Comparison of ENCODE assay signal across 18 cellular contexts in genomic region chr3:44942202-44942921, GRCh38. TPM values are rescaled to one million over a fixed set of nuclear protein-coding genes. Genes with fewer than 3 reads are reported as not detected.
DNase-seq lines count a peak whose midpoint lies in the region; ATAC-seq, FAIRE-seq and TF ChIP-seq lines count a peak whose summit lies in the region.
"Had no signal": no experiment of that assay in that cellular context is flagged by ENCODE, and none has a peak within 500 bp of the region (broad histone marks: within the 10 kb centered on the region; RNA-seq: fewer than 3 reads in every experiment).

No MANE protein-coding gene starts in this region.

- H3K9ac ChIP-seq in PC-3 (ENCODE audit: low read length), result no peak overlapping the region
- H3K9ac ChIP-seq in endothelial cell of umbilical vein (replicated peaks; ENCODE audit: extremely low read depth, insufficient read depth, low read length), result no peak overlapping the region
- H3K9ac ChIP-seq: parathyroid adenoma had no signal

- CTCF ChIA-PET in PC-3 (lab: Charles Lee) (interaction anchor here (0.5 kb wide), 1 partner anchor 42 kb away, joined by 3 read pairs; no protein-coding TSS in a partner anchor), endothelial cell of umbilical vein (lab: Charles Lee) (interaction anchor here (0.5 to 0.7 kb wide), 2 partner anchors 13 to 27 kb away, joined by 3 read pairs; no protein-coding TSS in a partner anchor)

- H3K4me1 ChIP-seq in PC-3 (ENCODE audit: insufficient read depth, low read length), result peaks cover 15% of the 10 kb centered on the region
- H3K4me1 ChIP-seq in endothelial cell of umbilical vein (ENCODE audit: control insufficient read depth, extremely low read depth, insufficient read depth, low read length), result no peaks in the 10 kb centered on the region
- H3K4me1 ChIP-seq in osteoblast (ENCODE audit: insufficient read depth, low read length), result peaks cover 13% of the 10 kb centered on the region
- H3K4me1 ChIP-seq: parathyroid adenoma had no signal

- ATAC-seq in PC-3 (peak; percentile 99), GM18519 (IDR thresholded peaks at IDR 0.05; ENCODE audit: low FRiP score, unreplicated experiment) (no peak)
- ATAC-seq: activated naive CD4-positive, alpha-beta T cell treated with anti-CD3 and anti-CD28 coated beads, Interleukin-2, amount 50 U/mL, for 72 hours had no signal

- H3K9me1 ChIP-seq in endothelial cell of umbilical vein (replicated peaks; ENCODE audit: control insufficient read depth, extremely low read depth, insufficient read depth, low read length), result no peaks in the 10 kb centered on the region

- TF ChIP-seq POLR2A in endothelial cell of umbilical vein (IDR thresholded peaks at IDR 0.05; ENCODE audit: low read depth, low read length), result no peak

- H3K27me3 ChIP-seq in PC-3 (ENCODE audit: low read length), result no peaks in the 10 kb centered on the region
- H3K27me3 ChIP-seq in endothelial cell of umbilical vein (ENCODE audit: control insufficient read depth in 2 of 2, insufficient read depth in 2 of 2, low read length in 2 of 2), result no peaks in the 10 kb centered on the region
- H3K27me3 ChIP-seq in osteoblast (ENCODE audit: insufficient read depth, low read length), result no peaks in the 10 kb centered on the region

- H4K20me1 ChIP-seq in PC-3 (ENCODE audit: low read length), result peaks cover 8% of the 10 kb centered on the region; the same call in 1 of the 2 replicates
- H4K20me1 ChIP-seq in endothelial cell of umbilical vein (replicated peaks; ENCODE audit: control insufficient read depth, extremely low read depth, insufficient read depth, low read length), result no peaks in the 10 kb centered on the region
- H4K20me1 ChIP-seq in osteoblast (ENCODE audit: insufficient read depth, low read length), result peaks cover 5% of the 10 kb centered on the region

- H3K36me3 ChIP-seq in PC-3 (ENCODE audit: low read depth, low read length) (peaks cover 29% of the 10 kb centered on the region), endothelial cell of umbilical vein (ENCODE audit: control insufficient read depth in 2 of 2, extremely low read depth in 1 of 2, insufficient read depth in 2 of 2, low read length in 2 of 2) (peaks cover 2 to 9% of the 10 kb centered on the region in 2 experiments), osteoblast (ENCODE audit: insufficient read depth, low read length) (peaks cover 19% of the 10 kb centered on the region)

- H3K9me3 ChIP-seq in PC-3 (ENCODE audit: low read length) (no peaks in the 10 kb centered on the region), endothelial cell of umbilical vein (replicated peaks; ENCODE audit: control insufficient read depth, insufficient read depth, low read length) (no peaks in the 10 kb centered on the region), osteoblast (ENCODE audit: low read depth, low read length) (no peaks in the 10 kb centered on the region)

- POLR2A ChIA-PET in PC-3 (lab: Charles Lee; ENCODE audit: unreplicated experiment), result interaction anchor here (1.3 kb wide), 1 partner anchor 29 kb away, joined by 4 read pairs; no protein-coding TSS in a partner anchor
- POLR2A ChIA-PET in endothelial cell of umbilical vein (lab: Charles Lee), result no interaction called here

- no peak for TF ChIP-seq CTCF in PC-3 (conservative IDR thresholded peaks at IDR 0.05; ENCODE audit: low read depth, low read length)
- no peak for TF ChIP-seq CTCF in endothelial cell of umbilical vein (IDR thresholded peaks at IDR 0.05; ENCODE audit: extremely low read depth in 1 of 2, insufficient read depth in 1 of 2, low read depth in 1 of 2, low read length in 2 of 2)
- TF ChIP-seq CTCF in osteoblast (IDR thresholded peaks at IDR 0.05; ENCODE audit: extremely low read depth, low read depth, low read length), result no peak
- TF ChIP-seq CTCF in D721Med (IDR thresholded peaks at IDR 0.05; ENCODE audit: insufficient read depth, missing control alignments), result no peak

- intact Hi-C loops in PC-3 (cut with micrococcal nuclease) (loop anchor here (5.0 kb wide), 1 partner anchor 35 kb away; the partner anchor contains the start of genes EXOSC7 and ZDHHC3), endothelial cell of umbilical vein (cut with micrococcal nuclease) (no loop called here)

- peak overlapping the region; percentile 34 for H3K4me2 ChIP-seq in PC-3 (ENCODE audit: low read length)
- H3K4me2 ChIP-seq in endothelial cell of umbilical vein (ENCODE audit: insufficient read depth, low read length), result no peak overlapping the region
- H3K4me2 ChIP-seq in osteoblast (ENCODE audit: insufficient read depth, low read length), result no peak overlapping the region

- peaks cover 15% of the 10 kb centered on the region for H3K79me2 ChIP-seq in PC-3 (ENCODE audit: low read length)
- no peaks in the 10 kb centered on the region for H3K79me2 ChIP-seq in endothelial cell of umbilical vein (ENCODE audit: control insufficient read depth, insufficient read depth, low read length)
- H3K79me2 ChIP-seq in osteoblast (ENCODE audit: insufficient read depth, low read length), result no peaks in the 10 kb centered on the region

- dilution Hi-C loops in endothelial cell of umbilical vein (cut with MboI; ENCODE audit: extremely low pct_ligation_motif_present, low sequenced_read_pairs), result no loop called here

- FAIRE-seq in endothelial cell of umbilical vein (lab: Jason Lieb, UNC) (no peak), D721Med (lab: Jason Lieb, UNC) (no peak)

- no peaks in the 10 kb centered on the region for H3K9me2 ChIP-seq in PC-3 (replicated peaks; ENCODE audit: low read length)

- H3F3A ChIP-seq in PC-3 (ENCODE audit: low read length, unreplicated experiment), result no peaks in the 10 kb centered on the region

- H3K4me3 ChIP-seq in PC-3 (ENCODE audit: low read length), result no peak overlapping the region
- H3K4me3 ChIP-seq in endothelial cell of umbilical vein (replicated peaks in 1 of 3; ENCODE audit: insufficient read depth in 1 of 3, low read depth in 1 of 3, low read length in 3 of 3), result no peak overlapping the region
- H3K4me3 ChIP-seq in osteoblast (ENCODE audit: insufficient read depth, low read length), result no peak overlapping the region

- no peak overlapping the region for H2AFZ ChIP-seq in PC-3 (ENCODE audit: low read length)
- H2AFZ ChIP-seq in endothelial cell of umbilical vein (ENCODE audit: low read depth, low read length), result no peak overlapping the region
- H2AFZ ChIP-seq in osteoblast (ENCODE audit: low read length), result no peak overlapping the region
- H2AFZ ChIP-seq: parathyroid adenoma had no signal

- DNase-seq in ELR (ENCODE audit: low read depth), result peak; percentile 84
- DNase-seq in PC-3, result peak; percentile 81
- no peak for DNase-seq in endothelial cell of umbilical vein (ENCODE audit: low read depth, low spot score)
- DNase-seq in osteoblast (ENCODE audit: insufficient read length, low spot score, missing footprints), result peak; percentile 78
- no peak for DNase-seq in stimulated activated CD4-positive, alpha-beta T cell treated with anti-CD3 and anti-CD28 coated beads, Interleukin-15, amount 100 ng/mL, for 24 hours
- no peak for DNase-seq in iPS-NIHi7 (ENCODE audit: extremely low spot score)
- DNase-seq in D721Med (ENCODE audit: insufficient read length, low spot score), result no peak
- DNase-seq: activated CD4-positive, alpha-beta T cell treated with anti-CD3 and anti-CD28 coated beads for 4 hours; CD4-positive, alpha-beta memory T cell; hippocampal formation; MM.1S; NCI-H2029 treated with DMSO at 0.1 percent for 48 hours; NCI-H748 treated with DMSO at 0.1 percent for 48 hours; SHP77; stimulated activated CD4-positive, alpha-beta T cell treated with anti-CD3 and anti-CD28 coated beads, Interleukin-12 subunit alpha, Interleukin-12 subunit beta, amount 100 ng/mL, for 4 hours had no signal

- BruUV-seq in PC-3 (replicated peaks; lab: Mats Ljungman, UMichigan) (no TSS peak), endothelial cell of umbilical vein (replicated peaks; lab: Mats Ljungman, UMichigan) (no TSS peak)

- peak overlapping the region; percentile 44 for H3K27ac ChIP-seq in PC-3 (ENCODE audit: low read length)
- H3K27ac ChIP-seq in endothelial cell of umbilical vein (ENCODE audit: insufficient read depth, low read depth, low read length), result no peak overlapping the region
- peak overlapping the region; percentile 29 for H3K27ac ChIP-seq in osteoblast (ENCODE audit: low read depth, low read length)
- H3K27ac ChIP-seq: parathyroid adenoma had no signal

TF ChIP-seq in endothelial cell of umbilical vein, 7 proteins besides CTCF, POLR2A, EP300 and RAD21:
- TF ChIP-seq EZH2 (IDR thresholded peaks at IDR 0.05; ENCODE audit: borderline replicate concordance, low read depth, low read length, severe bottlenecking), result no peak
- TF ChIP-seq FOS (IDR thresholded peaks at IDR 0.05; ENCODE audit: borderline replicate concordance, insufficient read depth, low read length), result peak; percentile 64
- peak; percentile 33 for TF ChIP-seq JUN (IDR thresholded peaks at IDR 0.05; ENCODE audit: borderline replicate concordance, insufficient read depth, insufficient read length, low read depth)

RNA-seq across cellular contexts. Expression of gene ZDHHC3, which starts 33.6 kb away (rescaled TPM):
- 122 and 153 TPM in 2 replicates for total RNA-seq in PC-3 (2014; rRNA removed)
- total RNA-seq in endothelial cell of umbilical vein, result 62.4 and 62.7 TPM in 2 replicates
- 97.1 and 131 TPM in 2 replicates for polyA plus RNA-seq in endothelial cell of umbilical vein
- 102 and 116 TPM in 2 replicates for polyA plus RNA-seq in endothelial cell of umbilical vein (2011; cell fraction: cytosol; rRNA removed)
- polyA plus RNA-seq in endothelial cell of umbilical vein (2011; cell fraction: nucleus; rRNA removed), result 95.9 and 110 TPM in 2 replicates
- 55.8 and 66.8 TPM in 2 replicates for polyA plus RNA-seq in endothelial cell of umbilical vein (2012)
- 263 and 303 TPM in 2 replicates for polyA minus RNA-seq in endothelial cell of umbilical vein
- 51.7 TPM for polyA minus RNA-seq in endothelial cell of umbilical vein (2011; cell fraction: cytosol; rRNA and poly(A)+ RNA removed)
- 60.0 and 67.5 TPM in 2 replicates for polyA minus RNA-seq in endothelial cell of umbilical vein (2011; cell fraction: nucleus; rRNA and poly(A)+ RNA removed)
- 61.2 and 62.5 TPM in 2 replicates for total RNA-seq in osteoblast

RNA-seq across cellular contexts. Expression of gene EXOSC7, which starts 33.7 kb away (rescaled TPM):
- total RNA-seq in PC-3 (2014; rRNA removed) (79.8 and 81.5 TPM in 2 replicates), endothelial cell of umbilical vein (44.5 and 46.2 TPM in 2 replicates), osteoblast (25.0 and 31.8 TPM in 2 replicates)
- polyA plus RNA-seq in endothelial cell of umbilical vein, result 35.3 and 53.8 TPM in 2 replicates
- polyA plus RNA-seq in endothelial cell of umbilical vein (2011; cell fraction: cytosol; rRNA removed), result 62.1 and 71.9 TPM in 2 replicates
- 50.0 and 63.3 TPM in 2 replicates for polyA plus RNA-seq in endothelial cell of umbilical vein (2011; cell fraction: nucleus; rRNA removed)
- 60.1 and 71.0 TPM in 2 replicates for polyA plus RNA-seq in endothelial cell of umbilical vein (2012)
- polyA minus RNA-seq in endothelial cell of umbilical vein, result 42.3 and 48.3 TPM in 2 replicates
- 16.2 TPM for polyA minus RNA-seq in endothelial cell of umbilical vein (2011; cell fraction: cytosol; rRNA and poly(A)+ RNA removed)
- polyA minus RNA-seq in endothelial cell of umbilical vein (2011; cell fraction: nucleus; rRNA and poly(A)+ RNA removed), result 34.7 and 46.8 TPM in 2 replicates

Comparison
In these comparisons a context has a peak if more than half of its experiments do, and no peak if none do; other contexts are left out.
1. DNase-seq: peak in ELR (single experiment), PC-3 (single experiment) and osteoblast (single experiment); none in endothelial cell of umbilical vein (single experiment), stimulated activated CD4-positive, alpha-beta T cell treated with anti-CD3 and anti-CD28 coated beads, Interleukin-15, amount 100 ng/mL, for 24 hours (single experiment), iPS-NIHi7 (single experiment) and D721Med (single experiment).